Comparison of ENCODE assay signal across 9 cellular contexts in genomic region chr10:43304079-43304686, GRCh38. TPM values are rescaled to one million over a fixed set of nuclear protein-coding genes. Genes with fewer than 3 reads are reported as not detected.
DNase-seq lines count a peak whose midpoint lies in the region; ATAC-seq and TF ChIP-seq lines count a peak whose summit lies in the region.
"Had no signal": no experiment of that assay in that cellular context is flagged by ENCODE, and none has a peak within 500 bp of the region (broad histone marks: within the 10 kb centered on the region; RNA-seq: fewer than 3 reads in every experiment).

No MANE protein-coding gene starts in this region.

- ATAC-seq in activated T-helper 17 cell treated with anti-CD3 and anti-CD28 coated beads, Interleukin-2, amount 50 U/mL, for 72 hours (replicated peaks) = no peak
- ATAC-seq in HG03520 (IDR thresholded peaks at IDR 0.05; ENCODE audit: unreplicated experiment) (no peak), omental fat pad (ENCODE audit: low FRiP score) (no peak)

- no peaks in the 10 kb centered on the region for H3K27me3 ChIP-seq in HAP-1 (ENCODE audit: low read depth)
- peaks cover 77% of the 10 kb centered on the region for H3K27me3 ChIP-seq in iPS-15b (ENCODE audit: control insufficient read depth, insufficient read depth, low read length)
- H3K27me3 ChIP-seq in skeletal muscle satellite cell (ENCODE audit: control insufficient read depth, insufficient read depth, low read length) = peaks cover 51% of the 10 kb centered on the region

- H3K4me1 ChIP-seq in HAP-1 (peaks cover 27% of the 10 kb centered on the region), iPS-15b (ENCODE audit: control insufficient read depth, insufficient read depth, low read length) (peaks cover 27% of the 10 kb centered on the region), skeletal muscle satellite cell (ENCODE audit: control insufficient read depth, insufficient read depth, low read length) (peaks cover 3% of the 10 kb centered on the region)

- TF ChIP-seq CTCF in omental fat pad (IDR thresholded peaks at IDR 0.05) = no peak

- peak overlapping the region; percentile 61 for H3K27ac Mint-ChIP-seq in activated T-helper 17 cell treated with anti-CD3 and anti-CD28 coated beads, Interleukin-2, amount 50 U/mL, for 72 hours

- peak overlapping the region; percentile 77 for H3K4me3 Mint-ChIP-seq in activated T-helper 17 cell treated with anti-CD3 and anti-CD28 coated beads, Interleukin-2, amount 50 U/mL, for 72 hours

- H3K4me1 Mint-ChIP-seq in activated T-helper 17 cell treated with anti-CD3 and anti-CD28 coated beads, Interleukin-2, amount 50 U/mL, for 72 hours = peaks cover 34% of the 10 kb centered on the region

- H3K9ac ChIP-seq in iPS-15b (ENCODE audit: low read depth, low read length) = no peak overlapping the region
- H3K9ac ChIP-seq in skeletal muscle satellite cell (ENCODE audit: low read depth, low read length) = peak overlapping the region; percentile 32

- in situ Hi-C loops in HAP-1 (cut with MboI; ENCODE audit: low sequenced_read_pairs) = no loop called here

- H3K9me3 Mint-ChIP-seq in activated T-helper 17 cell treated with anti-CD3 and anti-CD28 coated beads, Interleukin-2, amount 50 U/mL, for 72 hours = no peaks in the 10 kb centered on the region

- H3K9me3 ChIP-seq in HAP-1 (no peaks in the 10 kb centered on the region), iPS-15b (ENCODE audit: control insufficient read depth, insufficient read depth, low read length) (no peaks in the 10 kb centered on the region), skeletal muscle satellite cell (replicated peaks; ENCODE audit: low read length) (no peaks in the 10 kb centered on the region)

- H3K4me3 ChIP-seq in HAP-1 (peak overlapping the region; percentile 19), iPS-15b (ENCODE audit: low read depth, low read length) (peak overlapping the region; percentile 63), skeletal muscle satellite cell (ENCODE audit: low read length) (peak overlapping the region; percentile 67)

- H3K36me3 Mint-ChIP-seq in activated T-helper 17 cell treated with anti-CD3 and anti-CD28 coated beads, Interleukin-2, amount 50 U/mL, for 72 hours (ENCODE audit: low read depth) = no peaks in the 10 kb centered on the region

- no peaks in the 10 kb centered on the region for H3K27me3 Mint-ChIP-seq in activated T-helper 17 cell treated with anti-CD3 and anti-CD28 coated beads, Interleukin-2, amount 50 U/mL, for 72 hours

- peak overlapping the region; percentile 91 for H3K4me2 ChIP-seq in skeletal muscle satellite cell (ENCODE audit: low read length)

- DNase-seq in HAP-1 (ENCODE audit: low spot score in 2 of 2) (no peak), AG08396 (ENCODE audit: low spot score) (no peak), omental fat pad (ENCODE audit: low spot score) (no peak), NCI-H2107 treated with DMSO at 0.1 percent for 48 hours (lab: John Stamatoyannopoulos, UW; ENCODE audit: unreplicated experiment) (no peak)
- DNase-seq: NK-92 treated with Interleukin-12 subunit alpha and Interleukin-12 subunit beta, amount 100 ng/mL, for 24 hours had no signal

- H3K36me3 ChIP-seq in HAP-1 (replicated peaks) (no peaks in the 10 kb centered on the region), iPS-15b (ENCODE audit: control insufficient read depth, insufficient read depth, low read length) (no peaks in the 10 kb centered on the region), skeletal muscle satellite cell (ENCODE audit: insufficient read depth, low read length) (no peaks in the 10 kb centered on the region)

RNA-seq across cellular contexts. Expression of gene RASGEF1A, which starts 37.3 kb away (rescaled TPM):
- total RNA-seq in activated T-helper 17 cell treated with anti-CD3 and anti-CD28 coated beads, Interleukin-2, amount 50 U/mL, for 72 hours = 1 to 10 TPM; 2.1 to 2.5 TPM
- 2.2 and 3.0 TPM in 2 replicates for total RNA-seq in skeletal muscle satellite cell (2012; rRNA removed)
- total RNA-seq in omental fat pad = 1 to 10 TPM in 2 of 4 donors, under 1 TPM in 2; 0.28 to 2.8 (median 0.92) TPM
